Comparison of ENCODE assay signal across 8 cellular contexts in the genomic region with DNA sequence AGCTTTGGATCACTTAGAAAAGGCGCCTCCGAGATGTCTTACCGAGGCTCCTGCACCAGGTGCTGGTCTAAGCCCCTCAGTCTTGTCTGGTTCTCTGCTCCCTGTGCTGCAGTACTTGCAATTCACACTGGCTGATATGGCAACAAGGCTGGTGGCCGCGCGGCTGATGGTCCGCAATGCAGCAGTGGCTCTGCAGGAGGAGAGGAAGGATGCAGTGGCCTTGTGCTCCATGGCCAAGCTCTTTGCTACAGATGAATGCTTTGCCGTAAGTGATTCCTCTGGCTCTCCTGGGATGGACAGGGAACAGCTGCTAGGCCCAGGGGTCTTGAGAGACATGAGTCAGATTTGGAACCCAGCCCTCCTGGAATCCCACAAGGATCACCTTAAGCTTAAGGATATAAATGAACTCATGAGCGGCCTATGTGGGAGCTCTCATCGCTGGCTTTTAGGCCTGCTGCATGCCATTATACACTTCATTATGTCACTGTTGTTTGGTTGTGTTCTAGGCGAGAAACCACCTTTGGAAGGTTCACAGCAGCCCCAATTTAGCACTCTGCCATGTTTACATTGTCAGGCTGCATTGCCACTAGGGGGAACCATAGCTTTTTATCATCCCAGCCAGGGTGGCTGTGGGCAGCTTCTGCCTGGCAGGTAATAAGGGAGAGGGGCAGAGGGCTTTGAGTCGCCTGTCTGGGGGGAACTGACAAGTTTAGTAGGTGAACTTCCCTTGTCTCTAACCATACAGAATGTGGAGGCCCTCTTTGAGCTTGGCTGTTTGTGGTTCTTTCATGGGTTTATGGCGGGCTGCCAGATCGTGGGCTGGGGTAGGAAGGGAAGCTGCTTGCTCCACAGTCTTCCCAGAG. TPM values are rescaled to one million over a fixed set of nuclear protein-coding genes. Genes with fewer than 3 reads are reported as not detected.
DNase-seq lines count a peak whose midpoint lies in the region; ATAC-seq and TF ChIP-seq lines count a peak whose summit lies in the region.

No MANE protein-coding gene starts in this region.

- H3K9ac ChIP-seq in H9 (ENCODE audit: extremely low read depth, insufficient read length, low read length), result no peak overlapping the region

- peak; percentile 41 for DNase-seq in NCI-H2227 (lab: John Stamatoyannopoulos, UW; ENCODE audit: unreplicated experiment)
- no peak for DNase-seq in NCI-H2227 treated with DMSO at 0.1 percent for 48 hours (lab: John Stamatoyannopoulos, UW)
- peak; percentile 69 for DNase-seq in H9
- no peak for DNase-seq in fibroblast of villous mesenchyme (ENCODE audit: low read depth)
- DNase-seq in suprapubic skin (ENCODE audit: low spot score in 2 of 2), result peak in 1 of 2 donors; percentile 54
- DNase-seq in NK-92 treated with Interleukin-12 subunit alpha and Interleukin-12 subunit beta, amount 100 ng/mL, for 24 hours (lab: John Stamatoyannopoulos, UW), result no peak

- no peak overlapping the region for H3K56ac ChIP-seq in H9 (ENCODE audit: insufficient read length, low read depth, low read length)

- H3K4me1 ChIP-seq in H9 (ENCODE audit: insufficient read depth, low read length) (peaks cover 6% of the 10 kb centered on the region; the same call in 1 of the 2 replicates), suprapubic skin (peaks cover 11% of the 10 kb centered on the region)

- H4K5ac ChIP-seq in H9 (ENCODE audit: insufficient read length, low read depth, low read length), result no peak overlapping the region

- no peak overlapping the region for H2BK12ac ChIP-seq in H9 (ENCODE audit: insufficient read length, low read depth, low read length)

- no peak overlapping the region for H3K23ac ChIP-seq in H9 (ENCODE audit: insufficient read length, low read depth, low read length)

- H3K9me3 ChIP-seq in H9 (ENCODE audit: control insufficient read depth, low read depth, low read length), result no peaks in the 10 kb centered on the region
- no peaks in the 10 kb centered on the region for H3K9me3 ChIP-seq in suprapubic skin

- TF ChIP-seq EP300 in suprapubic skin (IDR thresholded peaks at IDR 0.05), result no peak

- H3K27ac Mint-ChIP-seq in H9, result peak overlapping the region in 1 of 3 experiments; percentile 24; a peak in 2 of 7 replicates

- H3K27me3 ChIP-seq in H9 (ENCODE audit: insufficient read depth, low read length) (no peaks in the 10 kb centered on the region), suprapubic skin (no peaks in the 10 kb centered on the region)

- H4K8ac ChIP-seq in H9 (replicated peaks; ENCODE audit: insufficient read length, low read depth, low read length), result no peak overlapping the region

- H3K4me3 ChIP-seq in WI38 (ENCODE audit: low read depth, low read length) (no peak overlapping the region), fibroblast of villous mesenchyme (ENCODE audit: low read depth, low read length) (no peak overlapping the region), suprapubic skin (no peak overlapping the region)

- no peaks in the 10 kb centered on the region for H3K9me3 Mint-ChIP-seq in H9

- no peak overlapping the region for H2BK120ac ChIP-seq in H9 (ENCODE audit: low read depth, low read length, poor library complexity, severe bottlenecking)

- no peaks in the 10 kb centered on the region for H3K27me3 Mint-ChIP-seq in H9 (ENCODE audit: low read depth)

- peaks cover 11% of the 10 kb centered on the region in 2 experiments for H3K4me1 Mint-ChIP-seq in H9

- H2AK5ac ChIP-seq in H9 (ENCODE audit: insufficient read length, low read length), result no peak overlapping the region

- H2BK15ac ChIP-seq in H9 (ENCODE audit: low read depth, low read length), result no peak overlapping the region

- no peak overlapping the region for H3K4ac ChIP-seq in H9 (ENCODE audit: low read depth, low read length)

- H3T11ph ChIP-seq in H9 (ENCODE audit: low read length), result no peak overlapping the region

- H3K27ac ChIP-seq in H9 (ENCODE audit: insufficient read length, low read depth, low read length), result no peak overlapping the region
- no peak overlapping the region for H3K27ac ChIP-seq in suprapubic skin

- H4K20me1 ChIP-seq in H9 (ENCODE audit: control insufficient read depth, insufficient read depth, insufficient read length), result no peaks in the 10 kb centered on the region

- peak; percentile 81 for TF ChIP-seq CTCF in H9 (conservative IDR thresholded peaks at IDR 0.05)
- TF ChIP-seq CTCF in WI38 (IDR thresholded peaks at IDR 0.05; ENCODE audit: low read depth, low read length), result peak; percentile 39; the same call in 1 of the 2 replicates
- peak; percentile 66 for TF ChIP-seq CTCF in fibroblast of villous mesenchyme (IDR thresholded peaks at IDR 0.05; ENCODE audit: insufficient read depth, low read depth, low read length)
- TF ChIP-seq CTCF in suprapubic skin (IDR thresholded peaks at IDR 0.05), result peak; percentile 11 to 40

- no peaks in the 10 kb centered on the region for H3K23me2 ChIP-seq in H9 (ENCODE audit: insufficient read length, low read depth, low read length, poor library complexity, severe bottlenecking)

- no peaks in the 10 kb centered on the region for H3K79me2 ChIP-seq in H9 (ENCODE audit: insufficient read depth, low read length)

- no peak overlapping the region for H4K91ac ChIP-seq in H9 (ENCODE audit: insufficient read length, low read depth, low read length)

- no peaks in the 10 kb centered on the region for H3K79me1 ChIP-seq in H9 (ENCODE audit: insufficient read depth, low read depth, low read length, poor library complexity, severe bottlenecking)

- WGBS in H9 (ENCODE audit: extremely low coverage, insufficient read length, low lambda C conversion rate), result no CpG with 5 or more reads among the region's 14 CpGs
- WGBS in suprapubic skin, result 87% methylated on average over 12 of the region's 14 CpGs

- ATAC-seq in GM21576 (IDR thresholded peaks at IDR 0.05; ENCODE audit: unreplicated experiment), result no peak

- no peak overlapping the region for H3K14ac ChIP-seq in H9 (ENCODE audit: insufficient read depth, low read length)

- peaks cover 27 to 69% (median 53%) of the 10 kb centered on the region in 3 experiments; a peak in 6 of 7 replicates for H3K36me3 Mint-ChIP-seq in H9 (ENCODE audit: insufficient read depth in 1 of 3, low read depth in 3 of 3)

- H3K4me3 Mint-ChIP-seq in H9, result no peak overlapping the region

- peaks cover 69% of the 10 kb centered on the region for H3K36me3 ChIP-seq in suprapubic skin

- TF ChIP-seq POLR2A in suprapubic skin (IDR thresholded peaks at IDR 0.05), result no peak

- H2BK5ac ChIP-seq in H9 (ENCODE audit: insufficient read length, low read length), result no peak overlapping the region

- no peak overlapping the region for H3K4me2 ChIP-seq in H9 (ENCODE audit: insufficient read depth, insufficient read length, low read length)

- no peak overlapping the region for H2AFZ ChIP-seq in H9 (ENCODE audit: low read length)

- no peak overlapping the region for H2BK20ac ChIP-seq in H9 (ENCODE audit: low read depth, low read length, poor library complexity, severe bottlenecking)

- H3K18ac ChIP-seq in H9 (ENCODE audit: insufficient read length, low read depth, low read length), result no peak overlapping the region

RNA-seq across cellular contexts. Expression of gene ACAD8, which starts 8.5 kb away (rescaled TPM):
- total RNA-seq in H9 (2021), result 43.3 and 46.8 TPM in 2 replicates
- total RNA-seq in fibroblast of villous mesenchyme, result 14.5 and 16.4 TPM in 2 replicates
- total RNA-seq in suprapubic skin, result 10 to 100 TPM; 46.3 to 71.2 (median 59.8) TPM

RNA-seq across cellular contexts. Expression of gene THYN1, which starts 8.7 kb away (rescaled TPM):
- total RNA-seq in H9 (2021) (97.0 and 101 TPM in 2 replicates), fibroblast of villous mesenchyme (50.3 and 58.3 TPM in 2 replicates), suprapubic skin (10 to 100 TPM; 31.7 to 62.8 (median 42.6) TPM)

RNA-seq across cellular contexts. Expression of gene GLB1L3, which starts 14.3 kb away (rescaled TPM):
- total RNA-seq in H9 (2021), result 11.2 and 11.7 TPM in 2 replicates
- total RNA-seq in fibroblast of villous mesenchyme, result not detected in 2 replicates
- 1 to 10 TPM; 5.1 to 6.1 (median 5.9) TPM for total RNA-seq in suprapubic skin

RNA-seq across cellular contexts. Expression of gene VPS26B, which starts 37.4 kb away (rescaled TPM):
- total RNA-seq in H9 (2021) (27.5 and 28.1 TPM in 2 replicates), fibroblast of villous mesenchyme (41.5 and 42.2 TPM in 2 replicates), suprapubic skin (10 to 100 TPM; 60.4 to 80.9 (median 74.4) TPM)

RNA-seq across cellular contexts. Expression of gene NCAPD3, which starts 38.1 kb away (rescaled TPM):
- total RNA-seq in H9 (2021) (52.2 and 53.1 TPM in 2 replicates), fibroblast of villous mesenchyme (15.5 and 21.2 TPM in 2 replicates), suprapubic skin (10 to 100 TPM; 26.8 to 37.6 (median 30.8) TPM)

Comparison
In these comparisons a context has a peak if more than half of its experiments do, and no peak if none do; other contexts are left out.
1. DNase-seq: peak in NCI-H2227 (single experiment) and H9 (single experiment); none in NCI-H2227 treated with DMSO at 0.1 percent for 48 hours (single experiment), fibroblast of villous mesenchyme (single experiment) and NK-92 treated with Interleukin-12 subunit alpha and Interleukin-12 subunit beta, amount 100 ng/mL, for 24 hours (single experiment).
2. CTCF ChIP-seq: peak in every context shown above with its lines; median percentile 81 in H9; 66 in fibroblast of villous mesenchyme; 39 in WI38; 26 in suprapubic skin.